In genomic region chr1:59089922-59090457, GRCh38 we compare ENCODE assay signal across 24 cellular contexts.
DNase-seq lines count a peak whose midpoint lies in the region; ATAC-seq and TF ChIP-seq lines count a peak whose summit lies in the region.
"Had no signal": no experiment of that assay in that cellular context is flagged by ENCODE, and none has a peak within 500 bp of the region (broad histone marks: within the 10 kb centered on the region; RNA-seq: fewer than 3 reads in every experiment).

No MANE protein-coding gene starts in this region.

- H4K8ac ChIP-seq in trophoblast cell (ENCODE audit: low read depth, low read length) = no peak overlapping the region

- H3K4me3 ChIP-seq in GM23248 = no peak overlapping the region
- H3K4me3 ChIP-seq in trophoblast cell (ENCODE audit: low read depth, low read length) = no peak overlapping the region
- H3K4me3 ChIP-seq in esophagus squamous epithelium = no peak overlapping the region
- H3K4me3 ChIP-seq: A549, MG63, Peyer's patch had no signal

- H3K79me2 ChIP-seq in GM23248 (ENCODE audit: insufficient read depth) = no peaks in the 10 kb centered on the region
- no peaks in the 10 kb centered on the region for H3K79me2 ChIP-seq in trophoblast cell (ENCODE audit: control insufficient read depth, insufficient read depth, low read length, poor library complexity)

- no peak overlapping the region for H4K12ac ChIP-seq in trophoblast cell (ENCODE audit: low read depth, low read length)

- no peak overlapping the region for H2AK5ac ChIP-seq in trophoblast cell (ENCODE audit: low read length)

- peak; percentile 24 for DNase-seq in GM23248
- peak; percentile 51 for DNase-seq in M059J (ENCODE audit: low read depth)
- DNase-seq in omental fat pad (ENCODE audit: low spot score) = no peak
- no peak for DNase-seq in left ventricle myocardium superior
- no peak for DNase-seq in trophoblast cell
- no peak for DNase-seq in esophagus squamous epithelium (lab: John Stamatoyannopoulos, UW)
- DNase-seq in Kasumi-1 (lab: John Stamatoyannopoulos, UW) = no peak
- DNase-seq: C1 segment of cervical spinal cord; CD4-positive, alpha-beta memory T cell; H7; Karpas-422; MG63; NCI-H1105 treated with DMSO at 0.1 percent for 48 hours; NCI-H146; NCI-H1930; NCI-H2107; NCI-H510A; NCI-H69; Peyer's patch; SHP77 treated with DMSO at 0.1 percent for 48 hours; SW 1271 had no signal

- H2AFZ ChIP-seq in GM23248 (no peak overlapping the region), trophoblast cell (ENCODE audit: insufficient read depth, low read length, poor library complexity) (no peak overlapping the region)

- H3K4me2 ChIP-seq in GM23248 (ENCODE audit: unreplicated experiment) (no peak overlapping the region), trophoblast cell (ENCODE audit: low read length) (no peak overlapping the region)
- H3K4me2 ChIP-seq: A549 had no signal

- no peaks in the 10 kb centered on the region for H4K20me1 ChIP-seq in GM23248 (ENCODE audit: insufficient read depth)

- no peak overlapping the region for H3K9ac ChIP-seq in GM23248
- no peak overlapping the region for H3K9ac ChIP-seq in trophoblast cell (ENCODE audit: low read length)

- intact Hi-C loops in left ventricle myocardium superior (cut with micrococcal nuclease) = no loop called here
- intact Hi-C loops in esophagus squamous epithelium (cut with DNase I) = no loop called here

- no peaks in the 10 kb centered on the region for H3K79me1 ChIP-seq in trophoblast cell (ENCODE audit: low read length)

- H3K27me3 ChIP-seq in GM23248 (replicated peaks; ENCODE audit: insufficient read depth) (no peaks in the 10 kb centered on the region), trophoblast cell (ENCODE audit: insufficient read depth, low read length) (no peaks in the 10 kb centered on the region), esophagus squamous epithelium (no peaks in the 10 kb centered on the region)
- H3K27me3 ChIP-seq: MG63, Peyer's patch had no signal

- no peaks in the 10 kb centered on the region for H3K9me3 ChIP-seq in GM23248 (ENCODE audit: low read depth)
- no peaks in the 10 kb centered on the region for H3K9me3 ChIP-seq in trophoblast cell (ENCODE audit: insufficient read depth, low read depth, low read length)
- peaks cover 0 to 11% (median 7%) of the 10 kb centered on the region in 3 donors for H3K9me3 ChIP-seq in esophagus squamous epithelium

- no peak for TF ChIP-seq CTCF in omental fat pad (IDR thresholded peaks at IDR 0.05)
- TF ChIP-seq CTCF in esophagus squamous epithelium (IDR thresholded peaks at IDR 0.05) = no peak

- no peak overlapping the region for H2BK5ac ChIP-seq in trophoblast cell (ENCODE audit: low read depth, low read length, poor library complexity)

- H3F3A ChIP-seq in GM23248 (ENCODE audit: insufficient read depth) = peaks cover 18% of the 10 kb centered on the region; the same call in 1 of the 2 replicates

- H3K4me1 ChIP-seq in GM23248 (ENCODE audit: insufficient read depth) = peaks cover 13% of the 10 kb centered on the region
- peaks cover 0 to 5% of the 10 kb centered on the region in 2 experiments for H3K4me1 ChIP-seq in trophoblast cell (ENCODE audit: control insufficient read depth in 1 of 2, insufficient read depth in 2 of 2, low read length in 2 of 2)
- no peaks in the 10 kb centered on the region for H3K4me1 ChIP-seq in esophagus squamous epithelium
- H3K4me1 ChIP-seq: A549 had no signal

- peak; percentile 37 for ATAC-seq in esophagus mucosa
- ATAC-seq in omental fat pad (ENCODE audit: low FRiP score) = peak; percentile 55
- no peak for ATAC-seq in left ventricle myocardium superior
- ATAC-seq: A549 had no signal

- H4K91ac ChIP-seq in trophoblast cell (ENCODE audit: low read depth, low read length) = no peak overlapping the region

- no peak overlapping the region for H3K23ac ChIP-seq in trophoblast cell (ENCODE audit: low read length)

- H2BK120ac ChIP-seq in trophoblast cell (ENCODE audit: insufficient read depth, low read length, poor library complexity) = no peak overlapping the region

- H3K36me3 ChIP-seq in GM23248 (ENCODE audit: low read depth) (no peaks in the 10 kb centered on the region), trophoblast cell (ENCODE audit: control insufficient read depth in 1 of 2, insufficient read depth in 2 of 2, low read length in 2 of 2) (no peaks in the 10 kb centered on the region), esophagus squamous epithelium (no peaks in the 10 kb centered on the region)
- H3K36me3 ChIP-seq: MG63, Peyer's patch had no signal

- no peaks in the 10 kb centered on the region; the same call in 1 of the 2 replicates for H3K9me2 ChIP-seq in GM23248 (ENCODE audit: insufficient read depth)

- no peak for TF ChIP-seq POLR2A in esophagus squamous epithelium (IDR thresholded peaks at IDR 0.05)

- H3K18ac ChIP-seq in trophoblast cell (ENCODE audit: low read length) = no peak overlapping the region

- H2BK12ac ChIP-seq in trophoblast cell (ENCODE audit: low read length) = no peak overlapping the region

- H3K4ac ChIP-seq in trophoblast cell (ENCODE audit: low read depth, low read length) = no peak overlapping the region

- H3K27ac ChIP-seq in GM23248 (no peak overlapping the region), trophoblast cell (ENCODE audit: low read depth, low read length) (no peak overlapping the region), esophagus squamous epithelium (no peak overlapping the region)
- H3K27ac ChIP-seq: A549, HL-60, Peyer's patch had no signal

- 73 to 75% methylated on average over 4 of the region's 4 CpGs for WGBS in GM23248 (ENCODE audit: low coverage in 1 of 2, low lambda C conversion rate in 2 of 2, missing lambda C conversion rate in 2 of 2), 2 experiments
- WGBS in trophoblast cell (ENCODE audit: extremely low coverage, insufficient coverage, insufficient read length) = no CpG with 5 or more reads among the region's 4 CpGs
- WGBS in esophagus squamous epithelium, 2 donors = 64 to 66% methylated on average over 4 of the region's 4 CpGs

- in situ Hi-C loops in GM23248 (cut with MboI) = no loop called here

- H3K14ac ChIP-seq in trophoblast cell (ENCODE audit: low read length) = no peak overlapping the region

Comparison
In these comparisons a context has a peak if more than half of its experiments do, and no peak if none do; other contexts are left out.
1. DNase-seq: peak in GM23248 (single experiment) and M059J (single experiment); none in omental fat pad (single experiment), left ventricle myocardium superior (single experiment), trophoblast cell (0 of 2), esophagus squamous epithelium (single experiment) and Kasumi-1 (0 of 2).